ENCODE assay signal across 6 cellular contexts in the genomic region with DNA sequence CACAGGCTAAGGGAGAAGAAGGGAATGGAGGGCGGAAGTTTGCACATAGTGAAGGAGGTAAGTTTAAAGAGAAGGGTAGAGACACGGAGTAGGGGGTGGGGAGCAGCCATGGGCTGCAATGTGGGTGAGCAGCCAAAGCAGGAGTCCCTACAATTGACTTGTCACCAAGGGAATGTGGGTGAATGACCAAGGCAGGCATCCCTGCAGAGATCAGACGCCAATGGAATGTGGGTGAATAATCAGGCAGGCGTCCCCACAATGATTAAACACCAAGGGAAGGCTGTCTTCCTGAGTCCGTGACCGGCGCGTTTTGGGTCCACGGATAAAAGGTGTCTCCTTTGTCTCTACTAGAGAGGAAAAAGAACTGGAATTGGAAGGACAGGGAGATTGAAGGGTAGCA. TPM values are rescaled to one million over a fixed set of nuclear protein-coding genes. Genes with fewer than 3 reads are reported as not detected.
A peak's percentile ranks its signal among the peaks of the same experiment; 100 is the strongest.
DNase-seq lines count a peak whose midpoint lies in the region; FAIRE-seq and TF ChIP-seq lines count a peak whose summit lies in the region.
"Not testable (repeated sequence)": the region's sequence is repeated elsewhere in the genome, so short reads cannot be mapped to it uniquely, and the experiment has no call there.

No MANE protein-coding gene starts in this region.

- H3K4me3 ChIP-seq in AG10803 (ENCODE audit: low read length); GM23248; astrocyte (ENCODE audit: insufficient read depth, low read depth, low read length); osteoblast (ENCODE audit: insufficient read depth, low read length): not testable (repeated sequence)

- not testable (repeated sequence) for H3K9me3 ChIP-seq in GM23248 (ENCODE audit: low read depth); astrocyte (ENCODE audit: insufficient read depth, low read depth, low read length); osteoblast (ENCODE audit: low read depth, low read length)

- H3K4me1 Mint-ChIP-seq in astrocyte (ENCODE audit: low read depth, unreplicated experiment) = not testable (repeated sequence)

- WGBS in GM23248 (ENCODE audit: low coverage in 1 of 2, low lambda C conversion rate in 2 of 2, missing lambda C conversion rate in 2 of 2), 2 experiments = 47 to 55% methylated on average over 9 of the region's 9 CpGs

- H3K9me3 Mint-ChIP-seq in astrocyte (ENCODE audit: unreplicated experiment) = not testable (repeated sequence)

- peaks cover 18% of the 10 kb centered on the region for H3K36me3 ChIP-seq in GM23248 (ENCODE audit: low read depth)
- peaks cover 22% of the 10 kb centered on the region for H3K36me3 ChIP-seq in astrocyte (ENCODE audit: insufficient read depth, low read length)
- H3K36me3 ChIP-seq in osteoblast (ENCODE audit: insufficient read depth, low read length) = peaks cover 18% of the 10 kb centered on the region

- not testable (repeated sequence) for H3K27me3 ChIP-seq in GM23248 (replicated peaks; ENCODE audit: insufficient read depth); astrocyte (ENCODE audit: insufficient read depth, low read length); osteoblast (ENCODE audit: insufficient read depth, low read length)

- not testable (repeated sequence) for H3K4me3 Mint-ChIP-seq in astrocyte (ENCODE audit: unreplicated experiment)

- H3K9me2 ChIP-seq in GM23248 (ENCODE audit: insufficient read depth) = not testable (repeated sequence)

- not testable (repeated sequence) for H3K4me2 ChIP-seq in GM23248 (ENCODE audit: unreplicated experiment)
- peak overlapping the region; percentile 75 for H3K4me2 ChIP-seq in astrocyte (ENCODE audit: low read length)
- peak overlapping the region; percentile 32 for H3K4me2 ChIP-seq in osteoblast (ENCODE audit: insufficient read depth, low read length)

- in situ Hi-C loops in GM23248 (cut with MboI) = not testable (repeated sequence)

- not testable (repeated sequence) for H3K9ac ChIP-seq in GM23248
- H3K9ac ChIP-seq in astrocyte (ENCODE audit: low read length) = peak overlapping the region; percentile 37

- not testable (repeated sequence) for FAIRE-seq in astrocyte (lab: Jason Lieb, UNC)

- peaks cover 11% of the 10 kb centered on the region for H3F3A ChIP-seq in GM23248 (ENCODE audit: insufficient read depth)

- peaks cover 11% of the 10 kb centered on the region for H3K36me3 Mint-ChIP-seq in astrocyte (ENCODE audit: low read depth, unreplicated experiment)

- H4K20me1 ChIP-seq in GM23248 (ENCODE audit: insufficient read depth); astrocyte (ENCODE audit: insufficient read depth, low read length); osteoblast (ENCODE audit: insufficient read depth, low read length): not testable (repeated sequence)

- H3K79me2 ChIP-seq in GM23248 (ENCODE audit: insufficient read depth) (peaks cover 27% of the 10 kb centered on the region), astrocyte (ENCODE audit: insufficient read depth, low read length) (peaks cover 11% of the 10 kb centered on the region)
- not testable (repeated sequence) for H3K79me2 ChIP-seq in osteoblast (ENCODE audit: insufficient read depth, low read length)

- H3K4me1 ChIP-seq in GM23248 (ENCODE audit: insufficient read depth) (peaks cover 39% of the 10 kb centered on the region), astrocyte (ENCODE audit: insufficient read depth, low read length) (peaks cover 11% of the 10 kb centered on the region), osteoblast (ENCODE audit: insufficient read depth, low read length) (peaks cover 20% of the 10 kb centered on the region)

- not testable (repeated sequence) for H3K27ac Mint-ChIP-seq in astrocyte (ENCODE audit: unreplicated experiment)

- H3K27ac ChIP-seq in GM23248 = peak overlapping the region; percentile 37; the same call in 1 of the 2 replicates
- H3K27ac ChIP-seq in astrocyte (ENCODE audit: low read depth, low read length) = peak overlapping the region; percentile 42
- peak overlapping the region; percentile 11 for H3K27ac ChIP-seq in osteoblast (ENCODE audit: low read depth, low read length)

- DNase-seq in AG10803 (ENCODE audit: low read depth) (peak; percentile 15), GM23248 (peak; percentile 53), M059J (ENCODE audit: low read depth) (peak; percentile 77), astrocyte (ENCODE audit: low read depth) (peak; percentile 31), glomerular visceral epithelial cell (ENCODE audit: extremely low spot score) (peak; percentile 62)
- DNase-seq in osteoblast (ENCODE audit: insufficient read length, low spot score, missing footprints) = not testable (repeated sequence)

- not testable (repeated sequence) for H2AFZ ChIP-seq in GM23248; astrocyte (ENCODE audit: low read depth, low read length); osteoblast (ENCODE audit: low read length)

- TF ChIP-seq CTCF in AG10803 (conservative IDR thresholded peaks at IDR 0.05; ENCODE audit: low read length); astrocyte (IDR thresholded peaks at IDR 0.05; ENCODE audit: insufficient read depth, low read depth, low read length); osteoblast (IDR thresholded peaks at IDR 0.05; ENCODE audit: extremely low read depth, low read depth, low read length): not testable (repeated sequence)

- not testable (repeated sequence) for H3K27me3 Mint-ChIP-seq in astrocyte (ENCODE audit: low read depth, unreplicated experiment)

RNA-seq across cellular contexts. Expression of gene SEC23B, which starts 14.3 kb away (rescaled TPM):
- total RNA-seq in GM23248 (2014; rRNA removed; shearing (Covaris generic)) = 48.5 and 49.2 TPM in 2 replicates
- 36.8 and 43.8 TPM in 2 replicates for polyA plus RNA-seq in GM23248 (2016; fragmentation: Nextera tagmentation; extraction: Ambion mirVana)
- 108 and 129 TPM in 2 replicates for total RNA-seq in M059J (2014; rRNA removed; shearing (Covaris generic))
- 61.5 and 66.4 TPM in 2 replicates for total RNA-seq in astrocyte
- 30.8 and 31.5 TPM in 2 replicates for total RNA-seq in osteoblast

RNA-seq across cellular contexts. Expression of gene RBBP9, which starts 25.0 kb away (rescaled TPM):
- 29.9 and 32.1 TPM in 2 replicates for total RNA-seq in GM23248 (2014; rRNA removed; shearing (Covaris generic))
- polyA plus RNA-seq in GM23248 (2016; fragmentation: Nextera tagmentation; extraction: Ambion mirVana) = 11.3 and 11.6 TPM in 2 replicates
- total RNA-seq in M059J (2014; rRNA removed; shearing (Covaris generic)) = 28.8 and 50.4 TPM in 2 replicates
- total RNA-seq in astrocyte (12.8 and 14.4 TPM in 2 replicates), osteoblast (18.5 and 24.8 TPM in 2 replicates)

RNA-seq across cellular contexts. Expression of gene SMIM26, which starts 45.2 kb away (rescaled TPM):
- total RNA-seq in GM23248 (2014; rRNA removed; shearing (Covaris generic)) = 54.9 and 115 TPM in 2 replicates
- 142 and 148 TPM in 2 replicates for polyA plus RNA-seq in GM23248 (2016; fragmentation: Nextera tagmentation; extraction: Ambion mirVana)
- 222 and 278 TPM in 2 replicates for total RNA-seq in M059J (2014; rRNA removed; shearing (Covaris generic))
- total RNA-seq in astrocyte (51.3 and 56.9 TPM in 2 replicates), osteoblast (53.9 and 59.7 TPM in 2 replicates)

RNA-seq across cellular contexts. Expression of gene POLR3F, which starts 54.9 kb away (rescaled TPM):
- 11.2 and 12.9 TPM in 2 replicates for total RNA-seq in GM23248 (2014; rRNA removed; shearing (Covaris generic))
- 11.3 and 12.4 TPM in 2 replicates for polyA plus RNA-seq in GM23248 (2016; fragmentation: Nextera tagmentation; extraction: Ambion mirVana)
- 17.7 and 28.2 TPM in 2 replicates for total RNA-seq in M059J (2014; rRNA removed; shearing (Covaris generic))
- total RNA-seq in astrocyte (11.6 and 12.8 TPM in 2 replicates), osteoblast (20.3 and 20.6 TPM in 2 replicates)

RNA-seq across cellular contexts. Expression of gene DZANK1, which starts 55.2 kb away (rescaled TPM):
- total RNA-seq in GM23248 (2014; rRNA removed; shearing (Covaris generic)) = 1.2 and 3.4 TPM in 2 replicates
- 1.6 TPM in 2 replicates for polyA plus RNA-seq in GM23248 (2016; fragmentation: Nextera tagmentation; extraction: Ambion mirVana)
- total RNA-seq in M059J (2014; rRNA removed; shearing (Covaris generic)) = 1.7 and 1.8 TPM in 2 replicates
- 2.3 and 3.0 TPM in 2 replicates for total RNA-seq in astrocyte
- 1.4 and 1.5 TPM in 2 replicates for total RNA-seq in osteoblast
